ENCODE assay signal across 21 cellular contexts in genomic region chr6:112176175-112176574, GRCh38.
"Had no signal": no experiment of that assay in that cellular context is flagged by ENCODE, and none has a peak within 500 bp of the region (broad histone marks: within the 10 kb centered on the region; RNA-seq: fewer than 3 reads in every experiment).

No MANE protein-coding gene starts in this region.

- H3K9me3 ChIP-seq: body of pancreas, heart left ventricle, prostate gland, right atrium auricular region, thyroid gland had no signal

- H3K4me3 ChIP-seq: body of pancreas, cardiac muscle cell, heart left ventricle, prostate gland, right atrium auricular region, thyroid gland had no signal

- H3K27ac ChIP-seq: body of pancreas, cardiac muscle cell, heart left ventricle, prostate gland, right atrium auricular region, thyroid gland, VCaP had no signal

- H3K36me3 ChIP-seq: prostate gland, thyroid gland had no signal

- ATAC-seq: activated CD4-positive, CD25-positive, alpha-beta regulatory T cell treated with anti-CD3 and anti-CD28 coated beads, Interleukin-2, amount 50 U/mL, for 24 hours; body of pancreas; heart left ventricle; left cardiac atrium; natural killer cell; stimulated activated naive CD8-positive, alpha-beta T cell treated with anti-CD3 and anti-CD28 coated beads, Interleukin-15, Interleukin-2, amounts not matched to agents 100 U/mL and 50 U/mL, for 24 hours had no signal

- H3K4me1 ChIP-seq: body of pancreas, prostate gland, right atrium auricular region, thyroid gland had no signal

- DNase-seq: activated CD4-positive, alpha-beta memory T cell treated with anti-CD3 and anti-CD28 coated beads, Interleukin-2, amount 10 ng/mL, durations not matched to agents 7 days and 5 days; activated CD4-positive, alpha-beta T cell treated with anti-CD3 and anti-CD28 coated beads, Interleukin-2, amount 10 ng/mL, durations not matched to agents 24 days and 14 days; activated effector memory CD4-positive, alpha-beta T cell treated with anti-CD3 and anti-CD28 coated beads, Interleukin-2, amount 50 U/mL, for 16 hours; activated naive CD4-positive, alpha-beta T cell treated with anti-CD3 and anti-CD28 coated beads, Interleukin-2, amount 10 ng/mL, durations not matched to agents 7 days and 5 days; activated T-cell treated with anti-CD3 and anti-CD28 coated beads for 4 hours; body of pancreas; effector CD4-positive, alpha-beta T cell; heart left ventricle; islet precursor cell; left cardiac atrium; midbrain; natural killer cell; stimulated activated CD4-positive, alpha-beta T cell treated with anti-CD3 and anti-CD28 coated beads, Interleukin-4, amount 100 ng/mL, for 4 hours; stimulated activated naive CD8-positive, alpha-beta T cell treated with anti-CD3 and anti-CD28 coated beads, Interleukin-15, Interleukin-2, amounts not matched to agents 100 U/mL and 50 U/mL, for 24 hours; substantia nigra; thyroid gland had no signal

- H3K27me3 ChIP-seq: body of pancreas, cardiac muscle cell, heart left ventricle, right atrium auricular region, thyroid gland had no signal
